ENCODE assay signal across 7 cellular contexts in genomic region chr16:68288796-68289195, GRCh38. TPM values are rescaled to one million over a fixed set of nuclear protein-coding genes. Genes with fewer than 3 reads are reported as not detected.
DNase-seq lines count a peak whose midpoint lies in the region; ATAC-seq and TF ChIP-seq lines count a peak whose summit lies in the region.
"Not testable (repeated sequence)": the region's sequence is repeated elsewhere in the genome, so short reads cannot be mapped to it uniquely, and the experiment has no call there.
"Had no signal": no experiment of that assay in that cellular context is flagged by ENCODE, and none has a peak within 500 bp of the region (broad histone marks: within the 10 kb centered on the region; RNA-seq: fewer than 3 reads in every experiment).

No MANE protein-coding gene starts in this region.

- peaks cover 65% of the 10 kb centered on the region for H3K36me3 Mint-ChIP-seq in CD8-positive, alpha-beta T cell
- peaks cover 51% of the 10 kb centered on the region for H3K36me3 Mint-ChIP-seq in activated B cell treated with CpG ODN at 0.5 μM for 24 hours (ENCODE audit: low read depth)
- H3K36me3 Mint-ChIP-seq in activated naive CD4-positive, alpha-beta T cell treated with anti-CD3 and anti-CD28 coated beads, Interleukin-2, amount 50 U/mL, for 24 hours: peaks cover 35% of the 10 kb centered on the region

- not testable (repeated sequence) for H3K23ac ChIP-seq in trophoblast cell (ENCODE audit: low read length)

- H3K18ac ChIP-seq in trophoblast cell (ENCODE audit: low read length): not testable (repeated sequence)

- H3K27ac ChIP-seq in CD8-positive, alpha-beta T cell (ENCODE audit: low read depth, low read length); trophoblast cell (ENCODE audit: low read depth, low read length): not testable (repeated sequence)
- H3K27ac ChIP-seq in gastroesophageal sphincter (peak overlapping the region in 3 of 4 donors; percentile 62 to 71 (median 63)), transverse colon (peak overlapping the region in 3 of 4 donors; percentile 20 to 42 (median 38))

- not testable (repeated sequence) for H4K8ac ChIP-seq in trophoblast cell (ENCODE audit: low read depth, low read length)

- DNase-seq in CD8-positive, alpha-beta T cell; activated B cell treated with CpG ODN at 0.5 μM for 24 hours; transverse colon: not testable (repeated sequence)
- DNase-seq in trophoblast cell: peak; percentile 53 to 64

- not testable (repeated sequence) for H3K79me1 ChIP-seq in trophoblast cell (ENCODE audit: low read length)

- not testable (repeated sequence) for H3K14ac ChIP-seq in trophoblast cell (ENCODE audit: low read length)

- H3K4me1 ChIP-seq in CD8-positive, alpha-beta T cell (ENCODE audit: insufficient read depth, low read length): peaks cover 92% of the 10 kb centered on the region
- H3K4me1 ChIP-seq in gastroesophageal sphincter: peaks cover 0 to 59% (median 17%) of the 10 kb centered on the region in 3 donors
- not testable (repeated sequence) for H3K4me1 ChIP-seq in trophoblast cell (ENCODE audit: control insufficient read depth in 1 of 2, insufficient read depth in 2 of 2, low read length in 2 of 2)
- peaks cover 7 to 49% (median 10%) of the 10 kb centered on the region in 4 donors for H3K4me1 ChIP-seq in transverse colon

- peaks cover 90% of the 10 kb centered on the region for H3K4me1 Mint-ChIP-seq in CD8-positive, alpha-beta T cell (ENCODE audit: low read depth)
- peaks cover 80% of the 10 kb centered on the region for H3K4me1 Mint-ChIP-seq in activated B cell treated with CpG ODN at 0.5 μM for 24 hours
- peaks cover 92% of the 10 kb centered on the region for H3K4me1 Mint-ChIP-seq in activated naive CD4-positive, alpha-beta T cell treated with anti-CD3 and anti-CD28 coated beads, Interleukin-2, amount 50 U/mL, for 24 hours

- not testable (repeated sequence) for H3K9ac ChIP-seq in trophoblast cell (ENCODE audit: low read length)

- H3K4me2 ChIP-seq in trophoblast cell (ENCODE audit: low read length): not testable (repeated sequence)

- not testable (repeated sequence) for ATAC-seq in CD8-positive, alpha-beta T cell; activated B cell treated with CpG ODN at 0.5 μM for 24 hours (ENCODE audit: low read depth); gastroesophageal sphincter

- TF ChIP-seq EP300 in gastroesophageal sphincter (IDR thresholded peaks at IDR 0.05); transverse colon (IDR thresholded peaks at IDR 0.05; ENCODE audit: low read depth): not testable (repeated sequence)

- peaks cover 28% of the 10 kb centered on the region for H3K36me3 ChIP-seq in CD8-positive, alpha-beta T cell (ENCODE audit: insufficient read depth, low read length)
- H3K36me3 ChIP-seq in gastroesophageal sphincter: peaks cover 0 to 61% of the 10 kb centered on the region in 2 donors
- H3K36me3 ChIP-seq in trophoblast cell (ENCODE audit: control insufficient read depth in 1 of 2, insufficient read depth in 2 of 2, low read length in 2 of 2): peaks cover 32 to 55% of the 10 kb centered on the region in 2 experiments
- H3K36me3 ChIP-seq in transverse colon: peaks cover 0 to 19% (median 8%) of the 10 kb centered on the region in 4 donors

- not testable (repeated sequence) for H3K4ac ChIP-seq in trophoblast cell (ENCODE audit: low read depth, low read length)

- not testable (repeated sequence) for H2BK120ac ChIP-seq in trophoblast cell (ENCODE audit: insufficient read depth, low read length, poor library complexity)

- H4K91ac ChIP-seq in trophoblast cell (ENCODE audit: low read depth, low read length): not testable (repeated sequence)

- H3K4me3 Mint-ChIP-seq in CD8-positive, alpha-beta T cell: peak overlapping the region; percentile 53
- H3K4me3 Mint-ChIP-seq in activated B cell treated with CpG ODN at 0.5 μM for 24 hours: peak overlapping the region; percentile 62
- H3K4me3 Mint-ChIP-seq in activated naive CD4-positive, alpha-beta T cell treated with anti-CD3 and anti-CD28 coated beads, Interleukin-2, amount 50 U/mL, for 24 hours: not testable (repeated sequence)

- TF ChIP-seq CTCF in CD8-positive, alpha-beta T cell (IDR thresholded peaks at IDR 0.05); activated B cell treated with CpG ODN at 0.5 μM for 24 hours (IDR thresholded peaks at IDR 0.05); gastroesophageal sphincter (IDR thresholded peaks at IDR 0.05); transverse colon (IDR thresholded peaks at IDR 0.05): not testable (repeated sequence)

- not testable (repeated sequence) for H3K4me3 ChIP-seq in CD8-positive, alpha-beta T cell (ENCODE audit: low read depth, low read length); gastroesophageal sphincter; trophoblast cell (ENCODE audit: low read depth, low read length); transverse colon

- H3K79me2 ChIP-seq in trophoblast cell (ENCODE audit: control insufficient read depth, insufficient read depth, low read length, poor library complexity): not testable (repeated sequence)

- not testable (repeated sequence) for H2AK5ac ChIP-seq in trophoblast cell (ENCODE audit: low read length)

- not testable (repeated sequence) for H3K27me3 ChIP-seq in CD8-positive, alpha-beta T cell (ENCODE audit: insufficient read depth, low read length); gastroesophageal sphincter; trophoblast cell (ENCODE audit: insufficient read depth, low read length); transverse colon

- in situ Hi-C loops in transverse colon (cut with MboI; ENCODE audit: low pct_ligation_motif_present in 1 of 4, low pct_unique_long_range_greater_than_20kb in 1 of 4, low sequenced_read_pairs in 3 of 4): not testable (repeated sequence)

- POLR2A ChIA-PET in CD8-positive, alpha-beta T cell (lab: Charles Lee): interaction anchor here (0.7 to 9.9 kb wide), 5 partner anchors 11 to 26 kb away, joined by 3 to 88 read pairs (median 8); partner anchors contain the start of genes PRMT7, SLC7A6 and SLC7A6OS
- POLR2A ChIA-PET in activated B cell treated with CpG ODN at 0.5 μM for 24 hours (lab: Charles Lee): interaction anchor here (0.7 to 3.8 kb wide), 4 partner anchors 13 to 304 kb away, joined by 4 to 59 read pairs (median 20); partner anchors contain the start of genes PRMT7, SLC7A6 and SLC7A6OS

- H4K12ac ChIP-seq in trophoblast cell (ENCODE audit: low read depth, low read length): not testable (repeated sequence)

- not testable (repeated sequence) for H3K27me3 Mint-ChIP-seq in CD8-positive, alpha-beta T cell (ENCODE audit: low read depth); activated B cell treated with CpG ODN at 0.5 μM for 24 hours; activated naive CD4-positive, alpha-beta T cell treated with anti-CD3 and anti-CD28 coated beads, Interleukin-2, amount 50 U/mL, for 24 hours

- not testable (repeated sequence) for TF ChIP-seq POLR2A in gastroesophageal sphincter (IDR thresholded peaks at IDR 0.05); transverse colon (IDR thresholded peaks at IDR 0.05)

- H3K9me3 Mint-ChIP-seq in CD8-positive, alpha-beta T cell; activated B cell treated with CpG ODN at 0.5 μM for 24 hours; activated naive CD4-positive, alpha-beta T cell treated with anti-CD3 and anti-CD28 coated beads, Interleukin-2, amount 50 U/mL, for 24 hours: not testable (repeated sequence)

- CTCF ChIA-PET in CD8-positive, alpha-beta T cell (lab: Charles Lee): interaction anchor here (1.4 to 20.0 kb wide), 7 partner anchors 11 to 40 kb away, joined by 3 to 332 read pairs (median 7); partner anchors contain the start of genes PRMT7, SLC7A6 and SLC7A6OS
- CTCF ChIA-PET in activated B cell treated with CpG ODN at 0.5 μM for 24 hours (lab: Charles Lee): interaction anchor here (1.1 to 11.0 kb wide), 3 partner anchors 22 to 40 kb away, joined by 4 to 166 read pairs (median 9); partner anchors contain the start of genes PRMT7, SLC7A6 and SLC7A6OS

- intact Hi-C loops in CD8-positive, alpha-beta T cell (cut with DNase I, micrococcal nuclease); transverse colon (cut with DNase I; ENCODE audit: low total_unique reads): not testable (repeated sequence)
- intact Hi-C loops in activated B cell treated with CpG ODN at 0.5 μM for 24 hours (cut with micrococcal nuclease): loop anchor here (1.0 to 5.0 kb wide), 5 partner anchors 13 to 899 kb away; partner anchors contain the start of genes SLC7A6, SLC7A6OS and SNTB2

- not testable (repeated sequence) for H2AFZ ChIP-seq in trophoblast cell (ENCODE audit: insufficient read depth, low read length, poor library complexity)

- H3K27ac Mint-ChIP-seq in CD8-positive, alpha-beta T cell: peak overlapping the region; percentile 94
- H3K27ac Mint-ChIP-seq in activated B cell treated with CpG ODN at 0.5 μM for 24 hours: peak overlapping the region; percentile 90
- peak overlapping the region; percentile 18 for H3K27ac Mint-ChIP-seq in activated naive CD4-positive, alpha-beta T cell treated with anti-CD3 and anti-CD28 coated beads, Interleukin-2, amount 50 U/mL, for 24 hours

- not testable (repeated sequence) for H2BK12ac ChIP-seq in trophoblast cell (ENCODE audit: low read length)

- H2BK5ac ChIP-seq in trophoblast cell (ENCODE audit: low read depth, low read length, poor library complexity): not testable (repeated sequence)

- 80 to 100% methylated on average over 2 to 8 of the region's 9 CpGs for WGBS in gastroesophageal sphincter (ENCODE audit: low coverage in 1 of 2), 2 donors
- WGBS in trophoblast cell (ENCODE audit: extremely low coverage, insufficient coverage, insufficient read length): no CpG with 5 or more reads among the region's 9 CpGs
- WGBS in transverse colon (ENCODE audit: low coverage in 1 of 2), 2 donors: 90 to 100% methylated on average over 2 to 9 of the region's 9 CpGs

- H3K9me3 ChIP-seq in CD8-positive, alpha-beta T cell (ENCODE audit: low read length); gastroesophageal sphincter; trophoblast cell (ENCODE audit: insufficient read depth, low read depth, low read length); transverse colon: not testable (repeated sequence)

RNA-seq across cellular contexts. Expression of gene SLC7A6OS, which starts 21.9 kb away (rescaled TPM):
- total RNA-seq in CD8-positive, alpha-beta T cell: 10 to 100 TPM; 39.4 to 44.2 TPM
- total RNA-seq in activated B cell treated with CpG ODN at 0.5 μM for 24 hours (34.8 and 42.0 TPM in 2 replicates), gastroesophageal sphincter (10 to 100 TPM; 10.4 to 18.2 (median 11.2) TPM), transverse colon (10 to 100 TPM in 3 of 4 donors, 1 to 10 TPM in 1; 7.8 to 49.0 (median 15.3) TPM)
- polyA plus RNA-seq in trophoblast cell (2013): 8.8 and 9.9 TPM in 2 replicates

RNA-seq across cellular contexts. Expression of gene PRMT7, which starts 22.0 kb away (rescaled TPM):
- total RNA-seq in CD8-positive, alpha-beta T cell: 10 to 100 TPM; 53.8 to 58.7 TPM
- total RNA-seq in activated B cell treated with CpG ODN at 0.5 μM for 24 hours (41.8 and 50.3 TPM in 2 replicates), gastroesophageal sphincter (10 to 100 TPM; 11.5 to 34.9 (median 27.4) TPM), transverse colon (100 to 1,000 TPM in 1 of 4 donors, 10 to 100 TPM in 3; 20.6 to 115 (median 38.5) TPM)
- polyA plus RNA-seq in trophoblast cell (2013): 32.7 and 33.3 TPM in 2 replicates

RNA-seq across cellular contexts. Expression of gene SLC7A6, which starts 24.5 kb away (rescaled TPM):
- 100 to 1,000 TPM; 115 to 119 TPM for total RNA-seq in CD8-positive, alpha-beta T cell
- total RNA-seq in activated B cell treated with CpG ODN at 0.5 μM for 24 hours (52.5 and 54.1 TPM in 2 replicates), gastroesophageal sphincter (10 to 100 TPM; 19.1 to 51.5 (median 33.7) TPM), transverse colon (100 to 1,000 TPM in 1 of 4 donors, 10 to 100 TPM in 3; 20.6 to 145 (median 31.4) TPM)
- 65.1 and 75.5 TPM in 2 replicates for polyA plus RNA-seq in trophoblast cell (2013)

RNA-seq across cellular contexts. Expression of gene PLA2G15, which starts 43.6 kb away (rescaled TPM):
- total RNA-seq in CD8-positive, alpha-beta T cell: 1 to 10 TPM; 5.1 to 6.0 TPM
- total RNA-seq in activated B cell treated with CpG ODN at 0.5 μM for 24 hours (5.7 and 8.6 TPM in 2 replicates), gastroesophageal sphincter (10 to 100 TPM in 3 of 4 donors, 1 to 10 TPM in 1; 4.5 to 18.0 (median 11.7) TPM), transverse colon (10 to 100 TPM in 3 of 4 donors, 1 to 10 TPM in 1; 9.6 to 18.2 (median 15.0) TPM)
- 22.1 and 24.6 TPM in 2 replicates for polyA plus RNA-seq in trophoblast cell (2013)

RNA-seq across cellular contexts. Expression of gene ESRP2, which starts 52.9 kb away (rescaled TPM):
- total RNA-seq in CD8-positive, alpha-beta T cell: not detected
- total RNA-seq in activated B cell treated with CpG ODN at 0.5 μM for 24 hours (0.10 and 0.40 TPM in 2 replicates), gastroesophageal sphincter (1 to 10 TPM in 1 of 4 donors, under 1 TPM in 1, not detected in 2; 0.13 to 2.9 TPM), transverse colon (10 to 100 TPM; 61.3 to 87.5 (median 77.2) TPM)
- 30.4 and 31.7 TPM in 2 replicates for polyA plus RNA-seq in trophoblast cell (2013)
- total RNA-seq: IMR-90 had no signal

Comparison
In these comparisons a context has a peak if more than half of its experiments do, and no peak if none do; other contexts are left out.
1. H3K27ac Mint-ChIP-seq: peak in every context shown above with its lines; median percentile 94 in CD8-positive, alpha-beta T cell; 90 in activated B cell treated with CpG ODN at 0.5 μM for 24 hours; 18 in activated naive CD4-positive, alpha-beta T cell treated with anti-CD3 and anti-CD28 coated beads, Interleukin-2, amount 50 U/mL, for 24 hours.